ENCODE assay signal across 2 cellular contexts in the genomic region with DNA sequence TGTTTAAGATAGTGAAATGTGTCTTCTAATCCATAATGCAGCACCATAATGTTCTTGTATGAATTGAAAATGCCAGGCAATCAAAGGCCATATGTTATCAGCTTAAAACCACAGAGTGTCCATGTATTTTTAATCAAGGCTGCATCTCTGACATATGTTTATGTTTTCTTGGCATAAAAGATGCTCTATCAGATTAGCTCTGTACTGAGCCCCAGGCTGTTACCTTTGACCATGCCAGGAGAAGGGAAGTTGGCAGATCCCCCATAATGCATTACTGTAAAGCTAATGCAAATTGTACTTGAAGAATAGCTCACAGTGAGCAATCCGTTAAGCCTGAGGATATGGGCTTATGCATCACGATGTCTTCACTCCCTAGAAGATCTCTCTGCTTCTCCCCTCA.
TF ChIP-seq lines count a peak whose summit lies in the region.

No MANE protein-coding gene starts in this region.

TF ChIP-seq in SK-N-SH, 30 proteins besides CTCF, POLR2A, EP300 and RAD21 (continued from another document):
- TF ChIP-seq MEF2A (IDR thresholded peaks at IDR 0.05; ENCODE audit: borderline replicate concordance, low read depth) (no peak), TEAD4 (IDR thresholded peaks at IDR 0.05; ENCODE audit: borderline replicate concordance, insufficient read depth) (no peak), RCOR1 (IDR thresholded peaks at IDR 0.05; ENCODE audit: low read length) (peak; percentile 39; the same call in 1 of the 2 replicates)

TF ChIP-seq in SK-N-SH treated with all-trans-retinoic acid at 6 μM for 48 hours, 23 proteins besides CTCF, POLR2A, EP300 and RAD21 (continued from another document):
- TF ChIP-seq, protein P1, sequence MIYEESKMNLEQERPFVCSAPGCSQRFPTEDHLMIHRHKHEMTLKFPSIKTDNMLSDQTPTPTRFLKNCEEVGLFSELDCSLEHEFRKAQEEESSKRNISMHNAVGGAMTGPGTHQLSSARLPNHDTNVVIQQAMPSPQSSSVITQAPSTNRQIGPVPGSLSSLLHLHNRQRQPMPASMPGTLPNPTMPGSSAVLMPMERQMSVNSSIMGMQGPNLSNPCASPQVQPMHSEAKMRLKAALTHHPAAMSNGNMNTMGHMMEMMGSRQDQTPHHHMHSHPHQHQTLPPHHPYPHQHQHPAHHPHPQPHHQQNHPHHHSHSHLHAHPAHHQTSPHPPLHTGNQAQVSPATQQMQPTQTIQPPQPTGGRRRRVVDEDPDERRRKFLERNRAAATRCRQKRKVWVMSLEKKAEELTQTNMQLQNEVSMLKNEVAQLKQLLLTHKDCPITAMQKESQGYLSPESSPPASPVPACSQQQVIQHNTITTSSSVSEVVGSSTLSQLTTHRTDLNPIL (CRISPR knock-in tag; IDR thresholded peaks at IDR 0.05; ENCODE audit: low read depth), result no peak
- no peak for TF ChIP-seq BACH2 (CRISPR knock-in tag; IDR thresholded peaks at IDR 0.05; ENCODE audit: borderline replicate concordance)
TF ChIP-seq in SK-N-SH treated with all-trans-retinoic acid at 6 μM for 48 hours: peak in this region for 0.
